In genomic region chr19:15321739-15322138, GRCh38 we compare ENCODE assay signal across 15 cellular contexts. TPM values are rescaled to one million over a fixed set of nuclear protein-coding genes. Genes with fewer than 3 reads are reported as not detected.
DNase-seq lines count a peak whose midpoint lies in the region; ATAC-seq and TF ChIP-seq lines count a peak whose summit lies in the region.
"Had no signal": no experiment of that assay in that cellular context is flagged by ENCODE, and none has a peak within 500 bp of the region (broad histone marks: within the 10 kb centered on the region; RNA-seq: fewer than 3 reads in every experiment).

No MANE protein-coding gene starts in this region.

- peaks cover 1% of the 10 kb centered on the region for H3K9me3 Mint-ChIP-seq in activated T-cell treated with anti-CD3 and anti-CD28 coated beads, Interleukin-2, amount 50 U/mL, for 24 hours

- no peak for ATAC-seq in T-helper 17 cell
- ATAC-seq in gastrocnemius medialis: no peak
- ATAC-seq in left lung: no peak
- ATAC-seq: pancreas had no signal

- H3K36me3 Mint-ChIP-seq in activated T-cell treated with anti-CD3 and anti-CD28 coated beads, Interleukin-2, amount 50 U/mL, for 24 hours (ENCODE audit: low read depth): peaks cover 21% of the 10 kb centered on the region
- no peaks in the 10 kb centered on the region for H3K36me3 Mint-ChIP-seq in T-helper 17 cell (ENCODE audit: low read depth)

- no peak overlapping the region for H3K4me3 Mint-ChIP-seq in activated T-cell treated with anti-CD3 and anti-CD28 coated beads, Interleukin-2, amount 50 U/mL, for 24 hours
- peak overlapping the region; percentile 12 for H3K4me3 Mint-ChIP-seq in T-helper 17 cell

- H3K4me1 ChIP-seq in gastrocnemius medialis: peaks cover 97 to 100% of the 10 kb centered on the region in 2 donors
- H3K4me1 ChIP-seq in left lung: peaks cover 75 to 100% of the 10 kb centered on the region in 2 donors

- intact Hi-C loops in gastrocnemius medialis (cut with DNase I; ENCODE audit: low total_unique reads) (no loop called here), left lung (cut with DNase I) (no loop called here)

- H3K4me3 ChIP-seq in gastrocnemius medialis (no peak overlapping the region), left lung (no peak overlapping the region)
- H3K4me3 ChIP-seq: pancreas, uterus had no signal

- H3K27ac ChIP-seq in gastrocnemius medialis: peak overlapping the region; percentile 77 to 98 (median 90)
- H3K27ac ChIP-seq in left lung: peak overlapping the region in 1 of 2 donors; percentile 13

- H3K4me1 Mint-ChIP-seq in activated T-cell treated with anti-CD3 and anti-CD28 coated beads, Interleukin-2, amount 50 U/mL, for 24 hours (ENCODE audit: low read depth): peaks cover 88% of the 10 kb centered on the region
- H3K4me1 Mint-ChIP-seq in T-helper 17 cell: peaks cover 84% of the 10 kb centered on the region

- TF ChIP-seq POLR2A in gastrocnemius medialis (IDR thresholded peaks at IDR 0.05): no peak

- H3K27ac Mint-ChIP-seq in activated T-cell treated with anti-CD3 and anti-CD28 coated beads, Interleukin-2, amount 50 U/mL, for 24 hours: peak overlapping the region; percentile 85
- peak overlapping the region; percentile 91 for H3K27ac Mint-ChIP-seq in T-helper 17 cell

- H3K27me3 ChIP-seq in gastrocnemius medialis (no peaks in the 10 kb centered on the region), left lung (no peaks in the 10 kb centered on the region)
- H3K27me3 ChIP-seq: pancreas, uterus had no signal

- H3K36me3 ChIP-seq in gastrocnemius medialis (no peaks in the 10 kb centered on the region), left lung (no peaks in the 10 kb centered on the region)
- H3K36me3 ChIP-seq: pancreas, uterus had no signal

- H3K27me3 Mint-ChIP-seq in activated T-cell treated with anti-CD3 and anti-CD28 coated beads, Interleukin-2, amount 50 U/mL, for 24 hours: no peaks in the 10 kb centered on the region
- H3K27me3 Mint-ChIP-seq in T-helper 17 cell: no peaks in the 10 kb centered on the region

- H3K9me3 ChIP-seq in T-helper 17 cell (ENCODE audit: control insufficient read depth, low read length, poor library complexity, severe bottlenecking): no peaks in the 10 kb centered on the region
- H3K9me3 ChIP-seq in gastrocnemius medialis: no peaks in the 10 kb centered on the region
- H3K9me3 ChIP-seq in left lung: no peaks in the 10 kb centered on the region
- H3K9me3 ChIP-seq: pancreas, uterus had no signal

- no peak for DNase-seq in activated T-cell treated with anti-CD3 and anti-CD28 coated beads, Interleukin-2, amount 50 U/mL, for 24 hours
- DNase-seq in activated T-cell treated with anti-CD3 and anti-CD28 coated beads, Interleukin-2, amount 50 U/mL, for 48 hours: no peak
- DNase-seq in T-helper 17 cell (no peak), epidermal melanocyte (ENCODE audit: insufficient read length, low spot score) (peak; percentile 2), gastrocnemius medialis (no peak), left lung (no peak), iPS-NIHi7 (ENCODE audit: extremely low spot score) (no peak)
- DNase-seq in effector CD4-positive, alpha-beta T cell: no peak
- DNase-seq: ACHN, anterior cingulate cortex, head of caudate nucleus, NCI-H446 treated with DMSO at 0.1 percent for 48 hours, T-helper 9 cell, uterus had no signal

- in situ Hi-C loops in gastrocnemius medialis (cut with MboI; ENCODE audit: low sequenced_read_pairs in 4 of 4): loop anchor here in 2 of 4 donors (10.0 kb wide), 2 partner anchors 47 to 57 kb away; no protein-coding TSS in a partner anchor

- no peak for TF ChIP-seq CTCF in gastrocnemius medialis (IDR thresholded peaks at IDR 0.05 in 4 of 5, conservative IDR thresholded peaks at IDR 0.05 in 1 of 5)
- no peak for TF ChIP-seq CTCF in left lung (IDR thresholded peaks at IDR 0.05)

RNA-seq across cellular contexts. Expression of gene BRD4, which starts 10.6 kb away (rescaled TPM):
- total RNA-seq in T-helper 17 cell (100 to 1,000 TPM; 120 to 123 TPM), gastrocnemius medialis (10 to 100 TPM; 64.8 to 83.2 (median 73.9) TPM), left lung (10 to 100 TPM; 79.1 to 89.6 TPM)

RNA-seq across cellular contexts. Expression of gene AKAP8, which starts 57.8 kb away (rescaled TPM):
- total RNA-seq in T-helper 17 cell (10 to 100 TPM; 87.6 to 90.2 TPM), gastrocnemius medialis (10 to 100 TPM; 26.0 to 41.5 (median 27.5) TPM), left lung (10 to 100 TPM; 19.5 to 36.8 TPM)
